11 cellular contexts compared by ENCODE assay signal in the genomic region with DNA sequence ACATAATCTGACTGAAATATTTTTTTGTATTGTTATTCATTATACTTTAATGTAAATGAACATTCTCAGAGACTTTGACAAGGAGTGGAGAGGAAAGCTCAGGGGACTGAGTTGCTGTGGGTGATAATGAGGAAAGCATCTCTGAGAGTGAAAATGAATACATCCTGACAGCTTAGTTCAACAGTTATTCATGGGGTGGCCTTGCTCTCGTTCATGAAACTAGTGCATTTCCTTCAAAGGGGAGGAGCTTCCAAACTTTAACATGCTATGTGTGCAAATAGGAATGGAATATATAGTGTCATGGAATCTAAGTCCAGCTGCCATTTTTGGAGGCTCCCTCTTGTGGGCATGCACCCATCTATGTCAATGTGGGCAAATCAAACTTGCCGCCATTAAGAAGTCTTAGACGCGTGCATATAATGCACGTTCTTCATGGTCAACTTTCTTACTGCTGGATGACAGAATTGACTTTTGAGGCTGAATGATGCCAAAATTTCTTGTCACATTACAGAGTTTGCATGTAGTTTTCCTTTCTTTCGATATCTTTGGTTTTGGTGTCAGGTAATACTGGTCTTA.
A peak's percentile ranks its signal among the peaks of the same experiment; 100 is the strongest.
DNase-seq lines count a peak whose midpoint lies in the region; ATAC-seq and TF ChIP-seq lines count a peak whose summit lies in the region.
"Had no signal": no experiment of that assay in that cellular context is flagged by ENCODE, and none has a peak within 500 bp of the region (broad histone marks: within the 10 kb centered on the region; RNA-seq: fewer than 3 reads in every experiment).

No MANE protein-coding gene starts in this region.

- peaks cover 5% of the 10 kb centered on the region for H3K4me1 Mint-ChIP-seq in Calu3 (ENCODE audit: low read depth, unreplicated experiment)

- no peak for ATAC-seq in HG03571 (IDR thresholded peaks at IDR 0.05; ENCODE audit: unreplicated experiment)

- H3K9ac ChIP-seq in OCI-LY3 (ENCODE audit: low read length) (no peak overlapping the region), GM23248 (no peak overlapping the region)

- H3K79me2 ChIP-seq in OCI-LY3 (ENCODE audit: low read length): no peaks in the 10 kb centered on the region
- H3K79me2 ChIP-seq in GM23248 (ENCODE audit: insufficient read depth): no peaks in the 10 kb centered on the region

- H3K36me3 ChIP-seq in A673 (ENCODE audit: insufficient read depth, low read length, poor library complexity, severe bottlenecking) (no peaks in the 10 kb centered on the region), OCI-LY3 (replicated peaks; ENCODE audit: low read depth, low read length) (no peaks in the 10 kb centered on the region), brain microvascular endothelial cell (replicated peaks) (no peaks in the 10 kb centered on the region), suprapubic skin (no peaks in the 10 kb centered on the region), GM23248 (ENCODE audit: low read depth) (no peaks in the 10 kb centered on the region), Peyer's patch (no peaks in the 10 kb centered on the region)

- H3K27me3 ChIP-seq in A673 (replicated peaks; ENCODE audit: insufficient read depth, low read depth, low read length, poor library complexity) (no peaks in the 10 kb centered on the region), OCI-LY3 (ENCODE audit: low read depth, low read length) (no peaks in the 10 kb centered on the region), brain microvascular endothelial cell (replicated peaks) (no peaks in the 10 kb centered on the region), suprapubic skin (no peaks in the 10 kb centered on the region), GM23248 (replicated peaks; ENCODE audit: insufficient read depth) (no peaks in the 10 kb centered on the region), Peyer's patch (no peaks in the 10 kb centered on the region)

- DNase-seq in A673 (ENCODE audit: low spot score) (no peak), Calu3 (no peak), brain microvascular endothelial cell (no peak), suprapubic skin (ENCODE audit: low spot score in 2 of 2) (no peak), GM23248 (no peak), Peyer's patch (no peak)
- DNase-seq: NCI-H2081 treated with DMSO at 0.1 percent for 48 hours; posterior cingulate gyrus; stimulated activated naive B cell treated with anti-CD40 and anti-IgM and Interleukin-4, amounts not matched to agents 10 μg/mL and 1 μg/mL and 100 μg/mL, for 72 hours had no signal

- TF ChIP-seq POLR2A in suprapubic skin (IDR thresholded peaks at IDR 0.05) (no peak), Peyer's patch (IDR thresholded peaks at IDR 0.05) (no peak)

- H4K20me1 ChIP-seq in OCI-LY3 (ENCODE audit: insufficient read depth, low read length): no peaks in the 10 kb centered on the region
- no peaks in the 10 kb centered on the region for H4K20me1 ChIP-seq in GM23248 (ENCODE audit: insufficient read depth)

- H3F3A ChIP-seq in GM23248 (ENCODE audit: insufficient read depth): peaks cover 22% of the 10 kb centered on the region

- H3K9me2 ChIP-seq in GM23248 (ENCODE audit: insufficient read depth): no peaks in the 10 kb centered on the region

- CTCF ChIA-PET in A673 (lab: Charles Lee): interaction anchor here (1.4 kb wide), 1 partner anchor 240 kb away, joined by 3 read pairs; no protein-coding TSS in a partner anchor
- CTCF ChIA-PET in Calu3 (lab: Charles Lee): interaction anchor here (0.6 to 0.8 kb wide), 2 partner anchors 52 to 196 kb away, joined by 3 to 4 read pairs; no protein-coding TSS in a partner anchor

- H3K4me1 ChIP-seq in A673 (ENCODE audit: insufficient read depth, low read length, poor library complexity, severe bottlenecking) (peaks cover 11% of the 10 kb centered on the region), OCI-LY3 (ENCODE audit: low read length) (peaks cover 43% of the 10 kb centered on the region), suprapubic skin (peaks cover 11% of the 10 kb centered on the region), GM23248 (ENCODE audit: insufficient read depth) (peaks cover 32% of the 10 kb centered on the region), Peyer's patch (peaks cover 0 to 7% (median 0%) of the 10 kb centered on the region in 4 donors)

- H2AFZ ChIP-seq in OCI-LY3 (ENCODE audit: low read depth, low read length) (no peak overlapping the region), GM23248 (no peak overlapping the region)

- H3K27ac ChIP-seq in A673 (ENCODE audit: low read depth, low read length, poor library complexity, severe bottlenecking) (no peak overlapping the region), OCI-LY3 (ENCODE audit: low read length) (no peak overlapping the region), brain microvascular endothelial cell (no peak overlapping the region), suprapubic skin (no peak overlapping the region), GM23248 (no peak overlapping the region), Peyer's patch (no peak overlapping the region)

- 87% methylated on average over 6 of the region's 6 CpGs for WGBS in suprapubic skin
- WGBS in GM23248 (ENCODE audit: low coverage in 1 of 2, low lambda C conversion rate in 2 of 2, missing lambda C conversion rate in 2 of 2), 2 experiments: 92 to 94% methylated on average over 6 of the region's 6 CpGs

- H3K4me3 ChIP-seq in A673 (ENCODE audit: low read depth, low read length, poor library complexity, severe bottlenecking): no peak overlapping the region
- no peak overlapping the region for H3K4me3 ChIP-seq in OCI-LY3 (ENCODE audit: low read length)
- H3K4me3 ChIP-seq in brain microvascular endothelial cell (ENCODE audit: low read depth, low read length): no peak overlapping the region
- H3K4me3 ChIP-seq in suprapubic skin: no peak overlapping the region
- no peak overlapping the region for H3K4me3 ChIP-seq in GM23248
- H3K4me3 ChIP-seq in Peyer's patch: no peak overlapping the region

- in situ Hi-C loops in brain microvascular endothelial cell (cut with HindIII; ENCODE audit: low pct_ligation_motif_present, low sequenced_read_pairs) (no loop called here), GM23248 (cut with MboI) (no loop called here)

- peaks cover 8% of the 10 kb centered on the region for H3K36me3 Mint-ChIP-seq in Calu3 (ENCODE audit: insufficient read depth, unreplicated experiment)
- H3K36me3 Mint-ChIP-seq: stimulated activated naive B cell treated with anti-CD40 and anti-IgM and Interleukin-4, amounts not matched to agents 10 μg/mL and 1 μg/mL and 100 μg/mL, for 72 hours had no signal

- TF ChIP-seq EP300 in suprapubic skin (IDR thresholded peaks at IDR 0.05): no peak

- H3K4me2 ChIP-seq in OCI-LY3 (ENCODE audit: low read length) (peak overlapping the region; percentile 38; the same call in 1 of the 2 replicates), GM23248 (ENCODE audit: unreplicated experiment) (no peak overlapping the region)

- H3K27ac Mint-ChIP-seq in Calu3 (ENCODE audit: unreplicated experiment): peak overlapping the region; percentile 39
- H3K27ac Mint-ChIP-seq: stimulated activated naive B cell treated with anti-CD40 and anti-IgM and Interleukin-4, amounts not matched to agents 10 μg/mL and 1 μg/mL and 100 μg/mL, for 72 hours had no signal

- H3K9me3 Mint-ChIP-seq in Calu3 (ENCODE audit: low read depth, unreplicated experiment): no peaks in the 10 kb centered on the region

- no peaks in the 10 kb centered on the region for H3K27me3 Mint-ChIP-seq in Calu3 (ENCODE audit: unreplicated experiment)
- H3K27me3 Mint-ChIP-seq: stimulated activated naive B cell treated with anti-CD40 and anti-IgM and Interleukin-4, amounts not matched to agents 10 μg/mL and 1 μg/mL and 100 μg/mL, for 72 hours had no signal

- POLR2A ChIA-PET in A673 (lab: Charles Lee; ENCODE audit: low non-redundant PET): no interaction called here

- intact Hi-C loops in A673 (cut with micrococcal nuclease; ENCODE audit: unreplicated experiment): no loop called here
- intact Hi-C loops in Calu3 (cut with micrococcal nuclease; ENCODE audit: unreplicated experiment): loop anchor here (5.0 kb wide), 1 partner anchor 196 kb away; no protein-coding TSS in a partner anchor

- H3K9me3 ChIP-seq in A673 (ENCODE audit: low read depth, low read length, poor library complexity, severe bottlenecking) (no peaks in the 10 kb centered on the region), OCI-LY3 (ENCODE audit: insufficient read depth, low read length) (no peaks in the 10 kb centered on the region), suprapubic skin (no peaks in the 10 kb centered on the region), GM23248 (ENCODE audit: low read depth) (no peaks in the 10 kb centered on the region), Peyer's patch (no peaks in the 10 kb centered on the region)

- H3K4me3 Mint-ChIP-seq in Calu3 (ENCODE audit: low read depth, unreplicated experiment): no peak overlapping the region
- H3K4me3 Mint-ChIP-seq: stimulated activated naive B cell treated with anti-CD40 and anti-IgM and Interleukin-4, amounts not matched to agents 10 μg/mL and 1 μg/mL and 100 μg/mL, for 72 hours had no signal

- TF ChIP-seq CTCF in A673 (conservative IDR thresholded peaks at IDR 0.05; ENCODE audit: low read depth, low read length) (peak; percentile 37), Calu3 (IDR thresholded peaks at IDR 0.05; ENCODE audit: unreplicated experiment) (no peak), OCI-LY3 (IDR thresholded peaks at IDR 0.05; ENCODE audit: low read depth, low read length) (no peak), brain microvascular endothelial cell (IDR thresholded peaks at IDR 0.05; ENCODE audit: low read depth, low read length, missing control alignments) (peak; percentile 27), suprapubic skin (IDR thresholded peaks at IDR 0.05) (no peak), Peyer's patch (IDR thresholded peaks at IDR 0.05) (peak in 1 of 6 experiments; percentile 19)

- BruUV-seq in A673 (replicated peaks; lab: Mats Ljungman, UMichigan) (no TSS peak), Calu3 (replicated peaks; lab: Mats Ljungman, UMichigan) (no TSS peak)

Comparison
In these comparisons a context has a peak if more than half of its experiments do, and no peak if none do; other contexts are left out.
1. CTCF ChIP-seq: peak in A673 (single experiment) and brain microvascular endothelial cell (single experiment); none in Calu3 (single experiment), OCI-LY3 (single experiment) and suprapubic skin (0 of 2).